ENCODE assay signal across 8 cellular contexts in the genomic region with DNA sequence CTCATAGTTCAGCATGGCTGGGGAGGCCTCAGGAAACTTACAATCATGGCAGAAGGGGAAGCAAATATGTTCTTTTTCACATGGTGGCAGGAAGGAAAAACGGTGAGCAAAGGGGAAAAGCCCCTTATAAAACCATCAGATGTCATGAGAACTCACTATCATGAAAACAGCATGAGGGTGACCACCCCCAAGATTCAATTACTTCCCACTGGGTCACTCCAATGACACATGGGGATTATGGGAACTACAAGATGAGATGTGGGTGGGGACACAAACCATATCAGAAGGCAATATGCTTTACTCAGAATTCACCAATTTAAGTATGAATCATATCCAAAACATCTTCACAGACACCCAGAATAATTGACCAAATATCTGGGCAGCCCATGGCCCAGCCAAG.
"Had no signal": no experiment of that assay in that cellular context is flagged by ENCODE, and none has a peak within 500 bp of the region (broad histone marks: within the 10 kb centered on the region; RNA-seq: fewer than 3 reads in every experiment).

No MANE protein-coding gene starts in this region.

- H3K27ac Mint-ChIP-seq: GM23338, HFFc6 had no signal

- H3K4me3 ChIP-seq: GM23338, HAP-1 had no signal

- H3K4me1 ChIP-seq: HAP-1 had no signal

- H3K27me3 Mint-ChIP-seq: IgD-negative memory B cell had no signal

- ATAC-seq: GM23338, HCT116, HepG2 had no signal

- H3K4me1 Mint-ChIP-seq: GM23338 had no signal

- H3K27ac ChIP-seq: HL-60 had no signal

- DNase-seq: H7, HFFc6 had no signal

- H3K4me3 Mint-ChIP-seq: GM23338, HFFc6, IgD-negative memory B cell had no signal
